In the genomic region with DNA sequence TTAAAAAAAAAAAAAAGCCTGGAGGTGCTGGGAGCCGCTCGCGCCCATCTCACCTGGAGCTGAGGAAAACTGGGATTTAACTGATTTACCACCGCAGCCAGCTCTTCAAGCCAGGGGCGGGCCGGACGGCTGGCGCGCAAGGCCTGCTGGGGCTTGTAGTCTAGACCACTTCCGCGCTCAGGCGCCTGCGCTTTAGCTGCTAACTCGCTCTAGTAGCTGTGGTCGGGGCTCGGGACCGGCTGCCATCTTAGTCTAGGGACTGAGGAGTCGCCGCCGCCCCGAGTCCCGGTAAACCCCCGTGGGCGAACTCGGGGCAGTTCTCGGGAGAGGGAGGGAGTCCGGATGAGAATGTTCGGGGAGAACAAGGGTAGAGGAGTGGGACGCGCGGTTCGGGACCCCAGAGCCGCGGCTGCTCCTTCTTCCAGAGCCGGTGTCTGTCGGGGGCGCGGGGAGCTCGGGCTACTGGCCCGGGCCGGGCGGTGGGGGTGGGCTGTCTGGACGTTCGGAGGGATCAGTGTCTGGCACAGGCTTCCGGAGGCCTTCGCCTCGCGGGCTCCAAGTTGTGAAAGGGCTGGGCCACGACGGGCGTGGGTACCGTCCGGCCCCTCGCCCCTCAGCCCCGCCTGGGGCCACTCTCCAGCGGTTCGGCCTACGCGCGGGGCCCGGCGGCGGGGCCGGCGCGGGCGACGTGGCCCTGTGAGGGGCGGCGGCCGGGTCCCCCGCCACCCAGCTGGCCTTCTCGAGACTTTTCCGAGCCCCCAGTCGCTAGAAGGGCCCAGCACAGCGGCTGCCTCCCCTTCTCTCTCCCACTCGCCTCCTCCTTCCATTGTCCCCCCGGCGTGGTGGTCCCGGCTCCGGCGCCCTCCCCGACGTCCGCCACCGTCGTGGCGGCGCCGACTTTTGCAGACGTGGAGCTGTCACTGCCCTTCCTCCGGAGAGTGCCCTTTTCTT, we compare ENCODE assay signal across 1 cellular context.
TF ChIP-seq lines count a peak whose summit lies in the region.

A gene (plus strand): TSS at position 212 of the 951 bp plus-strand sequence. CDS start 30,539 bp downstream, outside the sequence.

TF ChIP-seq in H1, 55 proteins besides CTCF, POLR2A, EP300 and RAD21:
- TF ChIP-seq SAP30 (IDR thresholded peaks at IDR 0.05; ENCODE audit: insufficient read depth, insufficient replicate concordance, low read length) (no peak), RFX5 (IDR thresholded peaks at IDR 0.05; ENCODE audit: borderline replicate concordance, low read depth, low read length) (no peak), CHD2 (IDR thresholded peaks at IDR 0.05; ENCODE audit: low read length) (no peak), KDM4A (IDR thresholded peaks at IDR 0.05; ENCODE audit: low read depth, low read length, severe bottlenecking) (peak; percentile 89), CBX5 (IDR thresholded peaks at IDR 0.05; ENCODE audit: low read depth, low read length) (no peak), EGR1 (IDR thresholded peaks at IDR 0.05; ENCODE audit: borderline replicate concordance, low read depth, low read length) (no peak), YY1 (IDR thresholded peaks at IDR 0.05; ENCODE audit: low read depth, low read length) (peak; percentile 91), TEAD4 (IDR thresholded peaks at IDR 0.05; ENCODE audit: low read depth, low read length) (no peak), SUZ12 (IDR thresholded peaks at IDR 0.05; ENCODE audit: low read length) (no peak), CREB1 (IDR thresholded peaks at IDR 0.05) (no peak), TBP (IDR thresholded peaks at IDR 0.05; ENCODE audit: low read depth, low read length) (peak; percentile 90), SIRT6 (IDR thresholded peaks at IDR 0.05; ENCODE audit: low read length) (no peak), CEBPB (IDR thresholded peaks at IDR 0.05; ENCODE audit: low read depth, low read length) (no peak), TCF12 (IDR thresholded peaks at IDR 0.05; ENCODE audit: low read depth, low read length) (no peak), SP4 (IDR thresholded peaks at IDR 0.05; ENCODE audit: low read length) (no peak), FOSL1 (IDR thresholded peaks at IDR 0.05; ENCODE audit: insufficient read depth, low read depth, low read length) (no peak), BACH1 (IDR thresholded peaks at IDR 0.05; ENCODE audit: low read length) (no peak), CBX8 (IDR thresholded peaks at IDR 0.05; ENCODE audit: borderline replicate concordance, low read depth, low read length) (no peak), CTBP2 (IDR thresholded peaks at IDR 0.05; ENCODE audit: borderline replicate concordance, insufficient read depth, insufficient read length, low read length) (no peak), TAF1 (IDR thresholded peaks at IDR 0.05; ENCODE audit: low read depth, low read length) (peak; percentile 91), NANOG (IDR thresholded peaks at IDR 0.05; ENCODE audit: insufficient read depth, low read depth, low read length, poor library complexity, severe bottlenecking) (no peak), BCL11A (IDR thresholded peaks at IDR 0.05; ENCODE audit: low read depth in 2 of 2, low read length in 2 of 2) (no peak), JUN (IDR thresholded peaks at IDR 0.05; ENCODE audit: low read depth, low read length) (no peak), TAF7 (optimal IDR thresholded peaks at IDR 0.05; ENCODE audit: borderline replicate concordance, low read depth, low read length) (peak; percentile 26), MAFK (IDR thresholded peaks at IDR 0.05; ENCODE audit: low read depth, low read length) (no peak), GABPA (IDR thresholded peaks at IDR 0.05; ENCODE audit: borderline replicate concordance, insufficient read depth, low read length) (no peak), ZNF274 (IDR thresholded peaks at IDR 0.05; ENCODE audit: borderline replicate concordance, extremely low read depth, low read length) (no peak), SRF (IDR thresholded peaks at IDR 0.05; ENCODE audit: low read depth, low read length) (no peak), KDM1A (IDR thresholded peaks at IDR 0.05; ENCODE audit: borderline replicate concordance, low read length) (no peak), EZH2 (IDR thresholded peaks at IDR 0.05; ENCODE audit: low read depth, low read length, severe bottlenecking) (no peak), SP2 (IDR thresholded peaks at IDR 0.05; ENCODE audit: low read length) (no peak), KDM5A (IDR thresholded peaks at IDR 0.05; ENCODE audit: low read length) (no peak), BRCA1 (IDR thresholded peaks at IDR 0.05; ENCODE audit: low read depth, low read length) (no peak), NRF1 (IDR thresholded peaks at IDR 0.05; ENCODE audit: low read depth, low read length) (peak; percentile 55), HDAC6 (IDR thresholded peaks at IDR 0.05; ENCODE audit: low read depth, low read length) (no peak), RXRA (IDR thresholded peaks at IDR 0.05; ENCODE audit: insufficient read depth, low read depth, low read length) (no peak), RNF2 (IDR thresholded peaks at IDR 0.05; ENCODE audit: borderline replicate concordance, low read depth, low read length, missing control alignments, poor library complexity, severe bottlenecking) (no peak), SIN3A (conservative IDR thresholded peaks at IDR 0.05 in 1 of 2, IDR thresholded peaks at IDR 0.05 in 1 of 2; ENCODE audit: low read depth in 1 of 2, low read length in 2 of 2) (no peak), ASH2L (IDR thresholded peaks at IDR 0.05; ENCODE audit: low read length) (peak; percentile 67), POLR2AphosphoS5 (IDR thresholded peaks at IDR 0.05; ENCODE audit: low read depth, low read length) (peak; percentile 85), HDAC2 (IDR thresholded peaks at IDR 0.05; ENCODE audit: borderline replicate concordance in 1 of 2, low read depth in 2 of 2, low read length in 2 of 2) (peak; percentile 25 to 55; a peak in 2 of 4 replicates), CHD1 (IDR thresholded peaks at IDR 0.05; ENCODE audit: low read depth, low read length) (no peak), GTF2F1 (IDR thresholded peaks at IDR 0.05; ENCODE audit: borderline replicate concordance, low read depth, low read length) (no peak), SP1 (IDR thresholded peaks at IDR 0.05; ENCODE audit: low read depth, low read length) (no peak; the same call in 1 of the 2 replicates), POU5F1 (IDR thresholded peaks at IDR 0.05; ENCODE audit: low read depth, low read length) (no peak), SIX5 (IDR thresholded peaks at IDR 0.05; ENCODE audit: low read depth, low read length) (peak; percentile 54; the same call in 1 of the 2 replicates), JUND (IDR thresholded peaks at IDR 0.05; ENCODE audit: low read length) (no peak), PHF8 (conservative IDR thresholded peaks at IDR 0.05; ENCODE audit: low read depth, low read length) (peak; percentile 89), RBBP5 (IDR thresholded peaks at IDR 0.05; ENCODE audit: borderline replicate concordance, low read depth, low read length) (peak; percentile 86; the same call in 1 of the 2 replicates)
- TF ChIP-seq, protein P1, sequence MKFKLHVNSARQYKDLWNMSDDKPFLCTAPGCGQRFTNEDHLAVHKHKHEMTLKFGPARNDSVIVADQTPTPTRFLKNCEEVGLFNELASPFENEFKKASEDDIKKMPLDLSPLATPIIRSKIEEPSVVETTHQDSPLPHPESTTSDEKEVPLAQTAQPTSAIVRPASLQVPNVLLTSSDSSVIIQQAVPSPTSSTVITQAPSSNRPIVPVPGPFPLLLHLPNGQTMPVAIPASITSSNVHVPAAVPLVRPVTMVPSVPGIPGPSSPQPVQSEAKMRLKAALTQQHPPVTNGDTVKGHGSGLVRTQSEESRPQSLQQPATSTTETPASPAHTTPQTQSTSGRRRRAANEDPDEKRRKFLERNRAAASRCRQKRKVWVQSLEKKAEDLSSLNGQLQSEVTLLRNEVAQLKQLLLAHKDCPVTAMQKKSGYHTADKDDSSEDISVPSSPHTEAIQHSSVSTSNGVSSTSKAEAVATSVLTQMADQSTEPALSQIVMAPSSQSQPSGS (IDR thresholded peaks at IDR 0.05; ENCODE audit: low read length), result no peak
- TF ChIP-seq, protein P2, sequence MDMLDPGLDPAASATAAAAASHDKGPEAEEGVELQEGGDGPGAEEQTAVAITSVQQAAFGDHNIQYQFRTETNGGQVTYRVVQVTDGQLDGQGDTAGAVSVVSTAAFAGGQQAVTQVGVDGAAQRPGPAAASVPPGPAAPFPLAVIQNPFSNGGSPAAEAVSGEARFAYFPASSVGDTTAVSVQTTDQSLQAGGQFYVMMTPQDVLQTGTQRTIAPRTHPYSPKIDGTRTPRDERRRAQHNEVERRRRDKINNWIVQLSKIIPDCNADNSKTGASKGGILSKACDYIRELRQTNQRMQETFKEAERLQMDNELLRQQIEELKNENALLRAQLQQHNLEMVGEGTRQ (IDR thresholded peaks at IDR 0.05; ENCODE audit: low read length), result no peak
- TF ChIP-seq, protein P3, sequence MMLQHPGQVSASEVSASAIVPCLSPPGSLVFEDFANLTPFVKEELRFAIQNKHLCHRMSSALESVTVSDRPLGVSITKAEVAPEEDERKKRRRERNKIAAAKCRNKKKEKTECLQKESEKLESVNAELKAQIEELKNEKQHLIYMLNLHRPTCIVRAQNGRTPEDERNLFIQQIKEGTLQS (IDR thresholded peaks at IDR 0.05; ENCODE audit: insufficient read depth, low read depth, low read length), result no peak
- TF ChIP-seq, protein P4, sequence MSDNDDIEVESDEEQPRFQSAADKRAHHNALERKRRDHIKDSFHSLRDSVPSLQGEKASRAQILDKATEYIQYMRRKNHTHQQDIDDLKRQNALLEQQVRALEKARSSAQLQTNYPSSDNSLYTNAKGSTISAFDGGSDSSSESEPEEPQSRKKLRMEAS (IDR thresholded peaks at IDR 0.05), result no peak
- TF ChIP-seq, protein P5, sequence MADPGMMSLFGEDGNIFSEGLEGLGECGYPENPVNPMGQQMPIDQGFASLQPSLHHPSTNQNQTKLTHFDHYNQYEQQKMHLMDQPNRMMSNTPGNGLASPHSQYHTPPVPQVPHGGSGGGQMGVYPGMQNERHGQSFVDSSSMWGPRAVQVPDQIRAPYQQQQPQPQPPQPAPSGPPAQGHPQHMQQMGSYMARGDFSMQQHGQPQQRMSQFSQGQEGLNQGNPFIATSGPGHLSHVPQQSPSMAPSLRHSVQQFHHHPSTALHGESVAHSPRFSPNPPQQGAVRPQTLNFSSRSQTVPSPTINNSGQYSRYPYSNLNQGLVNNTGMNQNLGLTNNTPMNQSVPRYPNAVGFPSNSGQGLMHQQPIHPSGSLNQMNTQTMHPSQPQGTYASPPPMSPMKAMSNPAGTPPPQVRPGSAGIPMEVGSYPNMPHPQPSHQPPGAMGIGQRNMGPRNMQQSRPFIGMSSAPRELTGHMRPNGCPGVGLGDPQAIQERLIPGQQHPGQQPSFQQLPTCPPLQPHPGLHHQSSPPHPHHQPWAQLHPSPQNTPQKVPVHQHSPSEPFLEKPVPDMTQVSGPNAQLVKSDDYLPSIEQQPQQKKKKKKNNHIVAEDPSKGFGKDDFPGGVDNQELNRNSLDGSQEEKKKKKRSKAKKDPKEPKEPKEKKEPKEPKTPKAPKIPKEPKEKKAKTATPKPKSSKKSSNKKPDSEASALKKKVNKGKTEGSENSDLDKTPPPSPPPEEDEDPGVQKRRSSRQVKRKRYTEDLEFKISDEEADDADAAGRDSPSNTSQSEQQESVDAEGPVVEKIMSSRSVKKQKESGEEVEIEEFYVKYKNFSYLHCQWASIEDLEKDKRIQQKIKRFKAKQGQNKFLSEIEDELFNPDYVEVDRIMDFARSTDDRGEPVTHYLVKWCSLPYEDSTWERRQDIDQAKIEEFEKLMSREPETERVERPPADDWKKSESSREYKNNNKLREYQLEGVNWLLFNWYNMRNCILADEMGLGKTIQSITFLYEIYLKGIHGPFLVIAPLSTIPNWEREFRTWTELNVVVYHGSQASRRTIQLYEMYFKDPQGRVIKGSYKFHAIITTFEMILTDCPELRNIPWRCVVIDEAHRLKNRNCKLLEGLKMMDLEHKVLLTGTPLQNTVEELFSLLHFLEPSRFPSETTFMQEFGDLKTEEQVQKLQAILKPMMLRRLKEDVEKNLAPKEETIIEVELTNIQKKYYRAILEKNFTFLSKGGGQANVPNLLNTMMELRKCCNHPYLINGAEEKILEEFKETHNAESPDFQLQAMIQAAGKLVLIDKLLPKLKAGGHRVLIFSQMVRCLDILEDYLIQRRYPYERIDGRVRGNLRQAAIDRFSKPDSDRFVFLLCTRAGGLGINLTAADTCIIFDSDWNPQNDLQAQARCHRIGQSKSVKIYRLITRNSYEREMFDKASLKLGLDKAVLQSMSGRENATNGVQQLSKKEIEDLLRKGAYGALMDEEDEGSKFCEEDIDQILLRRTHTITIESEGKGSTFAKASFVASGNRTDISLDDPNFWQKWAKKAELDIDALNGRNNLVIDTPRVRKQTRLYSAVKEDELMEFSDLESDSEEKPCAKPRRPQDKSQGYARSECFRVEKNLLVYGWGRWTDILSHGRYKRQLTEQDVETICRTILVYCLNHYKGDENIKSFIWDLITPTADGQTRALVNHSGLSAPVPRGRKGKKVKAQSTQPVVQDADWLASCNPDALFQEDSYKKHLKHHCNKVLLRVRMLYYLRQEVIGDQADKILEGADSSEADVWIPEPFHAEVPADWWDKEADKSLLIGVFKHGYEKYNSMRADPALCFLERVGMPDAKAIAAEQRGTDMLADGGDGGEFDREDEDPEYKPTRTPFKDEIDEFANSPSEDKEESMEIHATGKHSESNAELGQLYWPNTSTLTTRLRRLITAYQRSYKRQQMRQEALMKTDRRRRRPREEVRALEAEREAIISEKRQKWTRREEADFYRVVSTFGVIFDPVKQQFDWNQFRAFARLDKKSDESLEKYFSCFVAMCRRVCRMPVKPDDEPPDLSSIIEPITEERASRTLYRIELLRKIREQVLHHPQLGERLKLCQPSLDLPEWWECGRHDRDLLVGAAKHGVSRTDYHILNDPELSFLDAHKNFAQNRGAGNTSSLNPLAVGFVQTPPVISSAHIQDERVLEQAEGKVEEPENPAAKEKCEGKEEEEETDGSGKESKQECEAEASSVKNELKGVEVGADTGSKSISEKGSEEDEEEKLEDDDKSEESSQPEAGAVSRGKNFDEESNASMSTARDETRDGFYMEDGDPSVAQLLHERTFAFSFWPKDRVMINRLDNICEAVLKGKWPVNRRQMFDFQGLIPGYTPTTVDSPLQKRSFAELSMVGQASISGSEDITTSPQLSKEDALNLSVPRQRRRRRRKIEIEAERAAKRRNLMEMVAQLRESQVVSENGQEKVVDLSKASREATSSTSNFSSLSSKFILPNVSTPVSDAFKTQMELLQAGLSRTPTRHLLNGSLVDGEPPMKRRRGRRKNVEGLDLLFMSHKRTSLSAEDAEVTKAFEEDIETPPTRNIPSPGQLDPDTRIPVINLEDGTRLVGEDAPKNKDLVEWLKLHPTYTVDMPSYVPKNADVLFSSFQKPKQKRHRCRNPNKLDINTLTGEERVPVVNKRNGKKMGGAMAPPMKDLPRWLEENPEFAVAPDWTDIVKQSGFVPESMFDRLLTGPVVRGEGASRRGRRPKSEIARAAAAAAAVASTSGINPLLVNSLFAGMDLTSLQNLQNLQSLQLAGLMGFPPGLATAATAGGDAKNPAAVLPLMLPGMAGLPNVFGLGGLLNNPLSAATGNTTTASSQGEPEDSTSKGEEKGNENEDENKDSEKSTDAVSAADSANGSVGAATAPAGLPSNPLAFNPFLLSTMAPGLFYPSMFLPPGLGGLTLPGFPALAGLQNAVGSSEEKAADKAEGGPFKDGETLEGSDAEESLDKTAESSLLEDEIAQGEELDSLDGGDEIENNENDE (IDR thresholded peaks at IDR 0.05; ENCODE audit: insufficient replicate concordance, low read length), result no peak
- TF ChIP-seq, protein P6, sequence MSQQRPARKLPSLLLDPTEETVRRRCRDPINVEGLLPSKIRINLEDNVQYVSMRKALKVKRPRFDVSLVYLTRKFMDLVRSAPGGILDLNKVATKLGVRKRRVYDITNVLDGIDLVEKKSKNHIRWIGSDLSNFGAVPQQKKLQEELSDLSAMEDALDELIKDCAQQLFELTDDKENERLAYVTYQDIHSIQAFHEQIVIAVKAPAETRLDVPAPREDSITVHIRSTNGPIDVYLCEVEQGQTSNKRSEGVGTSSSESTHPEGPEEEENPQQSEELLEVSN (IDR thresholded peaks at IDR 0.05), result no peak
